Comparison of ENCODE assay signal across 14 cellular contexts in genomic region chr7:152678133-152678645, GRCh38.
"Had no signal": no experiment of that assay in that cellular context is flagged by ENCODE, and none has a peak within 500 bp of the region (broad histone marks: within the 10 kb centered on the region; RNA-seq: fewer than 3 reads in every experiment).

No MANE protein-coding gene starts in this region.

- H3K27ac ChIP-seq: cardiac muscle cell, gastroesophageal sphincter, psoas muscle, right lobe of liver, transverse colon had no signal

- H3K27me3 ChIP-seq: cardiac muscle cell, gastroesophageal sphincter, right lobe of liver, transverse colon had no signal

- H3K27ac Mint-ChIP-seq: stimulated activated memory B cell treated with anti-CD40 and anti-IgM and Interleukin-4, amounts not matched to agents 10 μg/mL and 1 μg/mL and 100 μg/mL, for 72 hours had no signal

- H3K4me3 ChIP-seq: cardiac muscle cell, gastroesophageal sphincter, psoas muscle, right lobe of liver, transverse colon had no signal

- ATAC-seq: gastroesophageal sphincter; psoas muscle; right lobe of liver; stimulated activated memory B cell treated with anti-CD40 and anti-IgM and Interleukin-4, amounts not matched to agents 10 μg/mL and 1 μg/mL and 100 μg/mL, for 72 hours had no signal

- H3K36me3 ChIP-seq: cardiac muscle cell, gastroesophageal sphincter, right lobe of liver, transverse colon had no signal

- H3K9me3 ChIP-seq: gastroesophageal sphincter, right lobe of liver, transverse colon had no signal

- H3K36me3 Mint-ChIP-seq: stimulated activated memory B cell treated with anti-CD40 and anti-IgM and Interleukin-4, amounts not matched to agents 10 μg/mL and 1 μg/mL and 100 μg/mL, for 72 hours had no signal

- DNase-seq: activated CD4-positive, alpha-beta T cell treated with anti-CD3 and anti-CD28 coated beads for 1 hour; activated CD4-positive, alpha-beta T cell treated with anti-CD3 and anti-CD28 coated beads, Interleukin-2, amount 50 U/mL, for 48 hours; activated naive CD4-positive, alpha-beta T cell; activated T-cell treated with anti-CD3 and anti-CD28 coated beads, Interleukin-2, amount 50 U/mL, for 48 hours; cortex of kidney; effector CD8-positive, alpha-beta T cell; occipital lobe; psoas muscle; T-helper 2 cell; transverse colon had no signal

- H3K9me3 Mint-ChIP-seq: stimulated activated memory B cell treated with anti-CD40 and anti-IgM and Interleukin-4, amounts not matched to agents 10 μg/mL and 1 μg/mL and 100 μg/mL, for 72 hours had no signal

- H3K27me3 Mint-ChIP-seq: stimulated activated memory B cell treated with anti-CD40 and anti-IgM and Interleukin-4, amounts not matched to agents 10 μg/mL and 1 μg/mL and 100 μg/mL, for 72 hours had no signal
